ENCODE assay signal across 19 cellular contexts in genomic region chr3:170732660-170733245, GRCh38.
"Had no signal": no experiment of that assay in that cellular context is flagged by ENCODE, and none has a peak within 500 bp of the region (broad histone marks: within the 10 kb centered on the region; RNA-seq: fewer than 3 reads in every experiment).

No MANE protein-coding gene starts in this region.

- H3K9me3 ChIP-seq: body of pancreas, gastrocnemius medialis, left lung, ovary, prostate gland, thoracic aorta, vagina had no signal

- H3K4me3 ChIP-seq: body of pancreas, cardiac muscle cell, gastrocnemius medialis, left lung, ovary, prostate gland, thoracic aorta, vagina had no signal

- H3K27me3 ChIP-seq: body of pancreas, cardiac muscle cell, gastrocnemius medialis, left lung, ovary, vagina had no signal

- ATAC-seq: activated T-cell treated with anti-CD3 and anti-CD28 coated beads, Interleukin-2, amount 50 U/mL, for 4 hours; body of pancreas; gastrocnemius medialis; left lung; natural killer cell treated with Interleukin-12 subunit alpha and Interleukin-12 subunit beta and Interleukin-15 and Interleukin-18, amount 100 ng/mL, for 72 hours had no signal

- H3K36me3 ChIP-seq: cardiac muscle cell, gastrocnemius medialis, left lung, ovary, prostate gland, thoracic aorta, vagina, WERI-Rb-1 had no signal

- DNase-seq: activated CD8-positive, alpha-beta memory T cell treated with anti-CD3 and anti-CD28 coated beads, Interleukin-2, amount 50 U/mL, for 48 hours; activated naive CD4-positive, alpha-beta T cell; activated naive CD8-positive, alpha-beta T cell treated with anti-CD3 and anti-CD28 coated beads for 36 hours; activated T-cell treated with anti-CD3 and anti-CD28 coated beads, Interleukin-2, amount 50 U/mL, for 4 hours; body of pancreas; cortex of kidney; gastrocnemius medialis; hippocampal formation; kidney glomerular epithelial cell; left lung; ovary; stimulated activated CD4-positive, alpha-beta T cell treated with anti-CD3 and anti-CD28 coated beads, Interleukin-4, amount 100 ng/mL, for 24 hours; stimulated activated naive CD4-positive, alpha-beta T cell treated with Interleukin-2 at 50 U/mL for 16 hours; WERI-Rb-1 had no signal

- H3K27ac ChIP-seq: body of pancreas, cardiac muscle cell, gastrocnemius medialis, left lung, ovary, prostate gland, thoracic aorta, vagina, WERI-Rb-1 had no signal

- H3K4me1 ChIP-seq: body of pancreas, gastrocnemius medialis, left lung, prostate gland had no signal
